1 cellular context compared by ENCODE assay signal in the genomic region with DNA sequence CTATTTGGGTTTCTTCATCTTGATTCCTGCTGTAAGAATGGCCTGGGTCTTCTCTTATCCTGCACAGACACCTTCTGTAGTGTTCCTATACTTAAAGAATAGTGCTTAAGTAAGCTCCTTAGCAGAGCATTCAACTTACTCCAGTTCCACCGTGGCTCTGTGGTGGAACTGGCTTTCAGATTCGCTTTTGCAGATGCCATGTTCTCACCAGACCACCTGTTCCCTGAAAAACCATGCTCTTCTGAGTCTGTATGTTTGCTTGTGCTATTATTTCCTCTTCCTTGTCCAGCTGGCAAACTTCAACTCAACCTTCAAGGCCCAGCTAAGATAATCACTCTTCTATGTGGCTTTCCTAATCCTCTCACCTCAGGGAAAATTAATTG.
TF ChIP-seq lines count a peak whose summit lies in the region.

No MANE protein-coding gene starts in this region.

TF ChIP-seq in SK-N-SH, 30 proteins besides CTCF, POLR2A, EP300 and RAD21 (continued from another document):
- TF ChIP-seq, protein P1, sequence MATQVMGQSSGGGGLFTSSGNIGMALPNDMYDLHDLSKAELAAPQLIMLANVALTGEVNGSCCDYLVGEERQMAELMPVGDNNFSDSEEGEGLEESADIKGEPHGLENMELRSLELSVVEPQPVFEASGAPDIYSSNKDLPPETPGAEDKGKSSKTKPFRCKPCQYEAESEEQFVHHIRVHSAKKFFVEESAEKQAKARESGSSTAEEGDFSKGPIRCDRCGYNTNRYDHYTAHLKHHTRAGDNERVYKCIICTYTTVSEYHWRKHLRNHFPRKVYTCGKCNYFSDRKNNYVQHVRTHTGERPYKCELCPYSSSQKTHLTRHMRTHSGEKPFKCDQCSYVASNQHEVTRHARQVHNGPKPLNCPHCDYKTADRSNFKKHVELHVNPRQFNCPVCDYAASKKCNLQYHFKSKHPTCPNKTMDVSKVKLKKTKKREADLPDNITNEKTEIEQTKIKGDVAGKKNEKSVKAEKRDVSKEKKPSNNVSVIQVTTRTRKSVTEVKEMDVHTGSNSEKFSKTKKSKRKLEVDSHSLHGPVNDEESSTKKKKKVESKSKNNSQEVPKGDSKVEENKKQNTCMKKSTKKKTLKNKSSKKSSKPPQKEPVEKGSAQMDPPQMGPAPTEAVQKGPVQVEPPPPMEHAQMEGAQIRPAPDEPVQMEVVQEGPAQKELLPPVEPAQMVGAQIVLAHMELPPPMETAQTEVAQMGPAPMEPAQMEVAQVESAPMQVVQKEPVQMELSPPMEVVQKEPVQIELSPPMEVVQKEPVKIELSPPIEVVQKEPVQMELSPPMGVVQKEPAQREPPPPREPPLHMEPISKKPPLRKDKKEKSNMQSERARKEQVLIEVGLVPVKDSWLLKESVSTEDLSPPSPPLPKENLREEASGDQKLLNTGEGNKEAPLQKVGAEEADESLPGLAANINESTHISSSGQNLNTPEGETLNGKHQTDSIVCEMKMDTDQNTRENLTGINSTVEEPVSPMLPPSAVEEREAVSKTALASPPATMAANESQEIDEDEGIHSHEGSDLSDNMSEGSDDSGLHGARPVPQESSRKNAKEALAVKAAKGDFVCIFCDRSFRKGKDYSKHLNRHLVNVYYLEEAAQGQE (IDR thresholded peaks at IDR 0.05; ENCODE audit: low read depth, low read length): no peak
- TF ChIP-seq MEF2A (IDR thresholded peaks at IDR 0.05; ENCODE audit: borderline replicate concordance, low read depth) (no peak), TCF12 (IDR thresholded peaks at IDR 0.05) (no peak), NFIC (IDR thresholded peaks at IDR 0.05; ENCODE audit: borderline replicate concordance) (no peak), FOXM1 (IDR thresholded peaks at IDR 0.05; ENCODE audit: low read depth) (no peak), FOSL2 (IDR thresholded peaks at IDR 0.05; ENCODE audit: borderline replicate concordance, low read depth) (no peak), CHD2 (IDR thresholded peaks at IDR 0.05; ENCODE audit: low read length, partially characterized antibody) (no peak), SMC3 (IDR thresholded peaks at IDR 0.05; ENCODE audit: low read depth, low read length) (no peak), POLR2AphosphoS5 (IDR thresholded peaks at IDR 0.05; ENCODE audit: low read depth, low read length) (no peak)
- TF ChIP-seq, protein P2, sequence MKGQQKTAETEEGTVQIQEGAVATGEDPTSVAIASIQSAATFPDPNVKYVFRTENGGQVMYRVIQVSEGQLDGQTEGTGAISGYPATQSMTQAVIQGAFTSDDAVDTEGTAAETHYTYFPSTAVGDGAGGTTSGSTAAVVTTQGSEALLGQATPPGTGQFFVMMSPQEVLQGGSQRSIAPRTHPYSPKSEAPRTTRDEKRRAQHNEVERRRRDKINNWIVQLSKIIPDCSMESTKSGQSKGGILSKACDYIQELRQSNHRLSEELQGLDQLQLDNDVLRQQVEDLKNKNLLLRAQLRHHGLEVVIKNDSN (IDR thresholded peaks at IDR 0.05; ENCODE audit: borderline replicate concordance, low read depth): no peak
